ENCODE assay signal across 29 cellular contexts in genomic region chr5:18975624-18976023, GRCh38.
"Had no signal": no experiment of that assay in that cellular context is flagged by ENCODE, and none has a peak within 500 bp of the region (broad histone marks: within the 10 kb centered on the region; RNA-seq: fewer than 3 reads in every experiment).

No MANE protein-coding gene starts in this region.

- H3K9me3 Mint-ChIP-seq: activated CD4-positive, alpha-beta T cell treated with anti-CD3 and anti-CD28 coated beads, Interleukin-2, amount 10 ng/mL, durations not matched to agents 24 days and 14 days; activated naive CD4-positive, alpha-beta T cell treated with anti-CD3 and anti-CD28 coated beads, Interleukin-2, amount 50 U/mL, for 24 hours; activated naive CD8-positive, alpha-beta T cell treated with anti-CD3 and anti-CD28 coated beads, Interleukin-2, amount 10 ng/mL, durations not matched to agents 7 days and 5 days; activated T-helper 2 cell treated with anti-CD3 and anti-CD28 coated beads, Interferon-gamma antibody, Interleukin-2, Interleukin-4, amounts not matched to agents 10 μg/mL and 5 μg/mL and 100 μg/mL, durations not matched to agents 14 hours and 24 hours and 36 hours had no signal

- H3K4me2 ChIP-seq: PC-9 had no signal

- H3K27me3 ChIP-seq: body of pancreas, breast epithelium had no signal

- H3K9me3 ChIP-seq: body of pancreas, breast epithelium had no signal

- H3K4me3 ChIP-seq: body of pancreas, breast epithelium, PC-9 had no signal

- H3K36me3 ChIP-seq: breast epithelium, WERI-Rb-1 had no signal

- H3K27ac Mint-ChIP-seq: activated CD4-positive, alpha-beta T cell treated with anti-CD3 and anti-CD28 coated beads, Interleukin-2, amount 10 ng/mL, durations not matched to agents 24 days and 14 days; activated CD8-positive, alpha-beta T cell treated with anti-CD3 and anti-CD28 coated beads for 36 hours; activated naive CD4-positive, alpha-beta T cell treated with anti-CD3 and anti-CD28 coated beads, Interleukin-2, amount 50 U/mL, for 24 hours; activated naive CD8-positive, alpha-beta T cell treated with anti-CD3 and anti-CD28 coated beads, Interleukin-2, amount 10 ng/mL, durations not matched to agents 7 days and 5 days; activated T-cell treated with anti-CD3 and anti-CD28 coated beads, Interleukin-2, amount 50 U/mL, for 24 hours; activated T-helper 2 cell treated with anti-CD3 and anti-CD28 coated beads, Interferon-gamma antibody, Interleukin-2, Interleukin-4, amounts not matched to agents 10 μg/mL and 5 μg/mL and 100 μg/mL, durations not matched to agents 14 hours and 24 hours and 36 hours had no signal

- ATAC-seq: activated CD8-positive, alpha-beta T cell treated with anti-CD3 and anti-CD28 coated beads for 36 hours; body of pancreas; Right ventricle myocardium inferior had no signal

- H3K36me3 Mint-ChIP-seq: activated naive CD4-positive, alpha-beta T cell treated with anti-CD3 and anti-CD28 coated beads, Interleukin-2, amount 50 U/mL, for 24 hours; activated naive CD8-positive, alpha-beta T cell treated with anti-CD3 and anti-CD28 coated beads, Interleukin-2, amount 10 ng/mL, durations not matched to agents 7 days and 5 days had no signal

- H3K4me1 Mint-ChIP-seq: activated CD4-positive, alpha-beta T cell treated with anti-CD3 and anti-CD28 coated beads, Interleukin-2, amount 10 ng/mL, durations not matched to agents 24 days and 14 days; activated naive CD4-positive, alpha-beta T cell treated with anti-CD3 and anti-CD28 coated beads, Interleukin-2, amount 50 U/mL, for 24 hours; activated naive CD8-positive, alpha-beta T cell treated with anti-CD3 and anti-CD28 coated beads, Interleukin-2, amount 10 ng/mL, durations not matched to agents 7 days and 5 days had no signal

- H3K27me3 Mint-ChIP-seq: activated CD4-positive, alpha-beta T cell treated with anti-CD3 and anti-CD28 coated beads, Interleukin-2, amount 10 ng/mL, durations not matched to agents 24 days and 14 days; activated CD8-positive, alpha-beta T cell treated with anti-CD3 and anti-CD28 coated beads for 36 hours; activated naive CD4-positive, alpha-beta T cell treated with anti-CD3 and anti-CD28 coated beads, Interleukin-2, amount 50 U/mL, for 24 hours; activated naive CD8-positive, alpha-beta T cell treated with anti-CD3 and anti-CD28 coated beads, Interleukin-2, amount 10 ng/mL, durations not matched to agents 7 days and 5 days; activated T-cell treated with anti-CD3 and anti-CD28 coated beads, Interleukin-2, amount 50 U/mL, for 24 hours had no signal

- H3K27ac ChIP-seq: body of pancreas, breast epithelium, PC-9, RWPE1, WERI-Rb-1 had no signal

- FAIRE-seq: RCC 7860 had no signal

- H3K4me1 ChIP-seq: breast epithelium had no signal

- H2AFZ ChIP-seq: PC-9 had no signal

- DNase-seq: activated CD4-positive, alpha-beta T cell treated with anti-CD3 and anti-CD28 coated beads, Interleukin-2, amount 10 ng/mL, durations not matched to agents 24 days and 14 days; activated CD4-positive, alpha-beta T cell treated with anti-CD3 and anti-CD28 coated beads, Interleukin-2, amount 50 U/mL, for 4 hours; activated CD8-positive, alpha-beta T cell treated with anti-CD3 and anti-CD28 coated beads for 36 hours; activated gamma-delta T cell; activated naive CD4-positive, alpha-beta T cell treated with Interleukin-2 at 50 U/mL for 16 hours; activated naive CD8-positive, alpha-beta T cell treated with anti-CD3 and anti-CD28 coated beads, Interleukin-2, amount 10 ng/mL, durations not matched to agents 7 days and 5 days; activated T-cell treated with anti-CD3 and anti-CD28 coated beads, Interleukin-2, amount 50 U/mL, for 24 hours; amygdala; body of pancreas; caudate nucleus; cerebellar nuclear complex; KG1; NCI-H1105; NCI-H1417 treated with DMSO at 0.1 percent for 48 hours; NCI-H187 treated with DMSO at 0.1 percent for 48 hours; NCI-H2081; NCI-H345; NCI-H524 treated with DMSO at 0.1 percent for 48 hours; NK-92 treated with Interleukin-12 subunit alpha and Interleukin-12 subunit beta, amount 100 ng/mL, for 24 hours; SW 1271; T1000; WERI-Rb-1 had no signal

- H3K4me3 Mint-ChIP-seq: activated CD4-positive, alpha-beta T cell treated with anti-CD3 and anti-CD28 coated beads, Interleukin-2, amount 10 ng/mL, durations not matched to agents 24 days and 14 days; activated CD8-positive, alpha-beta T cell treated with anti-CD3 and anti-CD28 coated beads for 36 hours; activated naive CD4-positive, alpha-beta T cell treated with anti-CD3 and anti-CD28 coated beads, Interleukin-2, amount 50 U/mL, for 24 hours; activated naive CD8-positive, alpha-beta T cell treated with anti-CD3 and anti-CD28 coated beads, Interleukin-2, amount 10 ng/mL, durations not matched to agents 7 days and 5 days; activated T-cell treated with anti-CD3 and anti-CD28 coated beads, Interleukin-2, amount 50 U/mL, for 24 hours had no signal
